In genomic region chr10:5446390-5446926, GRCh38 we compare ENCODE assay signal across 8 cellular contexts. TPM values are rescaled to one million over a fixed set of nuclear protein-coding genes. Genes with fewer than 3 reads are reported as not detected.
A peak's percentile ranks its signal among the peaks of the same experiment; 100 is the strongest.
DNase-seq lines count a peak whose midpoint lies in the region; ATAC-seq and TF ChIP-seq lines count a peak whose summit lies in the region.

No MANE protein-coding gene starts in this region.

- no peaks in the 10 kb centered on the region for H3K36me3 ChIP-seq in Peyer's patch

- peak; percentile 41 for ATAC-seq in HG03457 (IDR thresholded peaks at IDR 0.05; ENCODE audit: unreplicated experiment)
- ATAC-seq in GM18867 (IDR thresholded peaks at IDR 0.05; ENCODE audit: unreplicated experiment): no peak

- no peaks in the 10 kb centered on the region for H3K9me3 ChIP-seq in Peyer's patch

- H3K4me3 ChIP-seq in Peyer's patch: peak overlapping the region; percentile 32 to 67 (median 49)

- TF ChIP-seq POLR2A in GM10847 (IDR thresholded peaks at IDR 0.05; ENCODE audit: extremely low read depth, insufficient read length) (peak; percentile 62), Peyer's patch (IDR thresholded peaks at IDR 0.05) (peak; percentile 89 to 99)

- no peaks in the 10 kb centered on the region for H3K27me3 ChIP-seq in Peyer's patch

- H3K27ac ChIP-seq in Peyer's patch: peak overlapping the region; percentile 61 to 87 (median 75)

- DNase-seq in Peyer's patch (peak; percentile 91 to 99 (median 97)), germinal center (ENCODE audit: low spot score) (peak; percentile 92), non-pigmented ciliary epithelial cell (ENCODE audit: low read depth) (peak; percentile 50), stromal cell of bone marrow (ENCODE audit: low read depth) (peak; percentile 80)
- DNase-seq in activated naive CD4-positive, alpha-beta T cell treated with Interleukin-2 at 50 U/mL for 16 hours: peak; percentile 59

- no peaks in the 10 kb centered on the region for H3K4me1 ChIP-seq in Peyer's patch

- TF ChIP-seq CTCF in Peyer's patch (IDR thresholded peaks at IDR 0.05): peak in 1 of 6 experiments; percentile 3

RNA-seq across cellular contexts. Expression of gene NET1, which starts 34.1 kb away (rescaled TPM):
- 100 to 1,000 TPM in 2 of 4 donors, 10 to 100 TPM in 2; 85.0 to 155 (median 122) TPM for total RNA-seq in Peyer's patch

RNA-seq across cellular contexts. Expression of gene TUBAL3, which starts 41.8 kb away (rescaled TPM):
- total RNA-seq in Peyer's patch: 10 to 100 TPM in 3 of 4 donors, 1 to 10 TPM in 1; 3.3 to 95.4 (median 74.2) TPM

RNA-seq across cellular contexts. Expression of gene CALML5, which starts 52.9 kb away (rescaled TPM):
- total RNA-seq in Peyer's patch: not detected
